7 cellular contexts compared by ENCODE assay signal in genomic region chr4:87038837-87039715, GRCh38.
DNase-seq lines count a peak whose midpoint lies in the region; ATAC-seq and TF ChIP-seq lines count a peak whose summit lies in the region.

No MANE protein-coding gene starts in this region.

- peaks cover 13% of the 10 kb centered on the region for H3K4me1 ChIP-seq in parathyroid adenoma

- H3K79me2 ChIP-seq in parathyroid adenoma: peaks cover 39% of the 10 kb centered on the region

- intact Hi-C loops in Right ventricle myocardium inferior (cut with DNase I): no loop called here

- ATAC-seq in GM18867 (IDR thresholded peaks at IDR 0.05; ENCODE audit: unreplicated experiment) (peak; percentile 46), HG03460 (IDR thresholded peaks at IDR 0.05; ENCODE audit: unreplicated experiment) (peak; percentile 40), Right ventricle myocardium inferior (peak; percentile 69), HG03139 (IDR thresholded peaks at IDR 0.05; ENCODE audit: unreplicated experiment) (no peak)

- peak overlapping the region; percentile 25 for H3K4me3 ChIP-seq in parathyroid adenoma (ENCODE audit: low read depth, low read length)

- no peaks in the 10 kb centered on the region for H3K9me3 ChIP-seq in parathyroid adenoma (ENCODE audit: control insufficient read depth, low read length)

- H3K36me3 ChIP-seq in parathyroid adenoma (ENCODE audit: control insufficient read depth, insufficient read depth, low read length): no peaks in the 10 kb centered on the region

- CTCF ChIA-PET in GM10248 (lab: Yijun Ruan, JAX): interaction anchor here (0.8 to 1.1 kb wide), 3 partner anchors 18 to 54 kb away, joined by 3 read pairs; no protein-coding TSS in a partner anchor

- H3K27ac ChIP-seq in VCaP: peak overlapping the region; percentile 50
- H3K27ac ChIP-seq in parathyroid adenoma: peak overlapping the region; percentile 60

- POLR2A ChIA-PET in GM10248 (lab: Yijun Ruan, JAX): no interaction called here

- TF ChIP-seq CTCF in VCaP (conservative IDR thresholded peaks at IDR 0.05) (no peak), parathyroid adenoma (IDR thresholded peaks at IDR 0.05) (no peak), GM10248 (IDR thresholded peaks at IDR 0.05; ENCODE audit: control extremely low read depth, extremely low read depth, low read depth, missing control alignments) (no peak)

- DNase-seq in Right ventricle myocardium inferior (ENCODE audit: missing footprints) (peak; percentile 70), GM10248 (ENCODE audit: extremely low spot score) (no peak)

- H3K4me2 ChIP-seq in parathyroid adenoma (ENCODE audit: low read length): peak overlapping the region; percentile 25

- no peaks in the 10 kb centered on the region for H3K27me3 ChIP-seq in parathyroid adenoma (ENCODE audit: control insufficient read depth, insufficient read depth, low read length)

- no peak overlapping the region for H3K9ac ChIP-seq in parathyroid adenoma

- H2AFZ ChIP-seq in parathyroid adenoma: no peak overlapping the region
